34 cellular contexts compared by ENCODE assay signal in the genomic region with DNA sequence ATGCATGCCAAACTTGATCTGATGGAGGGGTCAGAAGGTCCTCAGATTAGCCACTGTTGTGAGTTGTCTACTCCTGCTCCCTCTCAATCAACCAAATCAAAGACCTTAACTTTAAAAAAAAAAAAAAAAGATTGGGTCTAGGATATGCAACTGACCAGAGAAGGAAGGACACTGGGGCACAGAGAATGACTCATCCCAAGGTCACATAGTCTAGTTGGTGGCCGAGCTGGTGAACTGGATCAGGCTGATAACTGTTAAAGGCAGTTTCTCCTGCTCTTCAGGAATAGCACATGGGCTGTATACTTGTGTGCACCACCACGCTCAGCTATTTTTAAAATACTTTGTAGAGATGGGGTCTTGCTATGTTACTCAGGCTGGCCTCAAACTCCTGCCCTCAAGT. TPM values are rescaled to one million over a fixed set of nuclear protein-coding genes. Genes with fewer than 3 reads are reported as not detected.
"Had no signal": no experiment of that assay in that cellular context is flagged by ENCODE, and none has a peak within 500 bp of the region (broad histone marks: within the 10 kb centered on the region; RNA-seq: fewer than 3 reads in every experiment).

No MANE protein-coding gene starts in this region.

- H3K36me3 ChIP-seq: neutrophil, pancreas, spleen, suprapubic skin, tibial artery, transverse colon, upper lobe of right lung, uterus had no signal

- H3K27ac ChIP-seq: neutrophil, pancreas, psoas muscle, spleen, suprapubic skin, testis, tibial artery, transverse colon, upper lobe of right lung, uterus had no signal

- ATAC-seq: naive thymus-derived CD8-positive, alpha-beta T cell; natural killer cell treated with Interleukin-12 subunit alpha and Interleukin-12 subunit beta and Interleukin-15 and Interleukin-18, amount 100 ng/mL, for 72 hours; pancreas; psoas muscle; right cardiac atrium; sciatic nerve; stimulated activated memory B cell treated with anti-CD40 and anti-IgM and Interleukin-4, amounts not matched to agents 10 μg/mL and 1 μg/mL and 100 μg/mL, for 72 hours; stimulated activated naive CD8-positive, alpha-beta T cell treated with anti-CD3 and anti-CD28 coated beads, Interleukin-15, amount 100 ng/mL, for 72 hours; stimulated activated naive CD8-positive, alpha-beta T cell treated with anti-CD3 and anti-CD28 coated beads, Interleukin-15, Interleukin-2, amounts not matched to agents 100 U/mL and 50 U/mL, for 24 hours; upper lobe of right lung had no signal

- H3K9me3 ChIP-seq: pancreas, psoas muscle, testis, transverse colon, upper lobe of right lung, uterus had no signal

- H3K4me3 ChIP-seq: pancreas, psoas muscle, skin epidermis, smooth muscle cell, spleen, suprapubic skin, testis, tibial artery, transverse colon, upper lobe of right lung, uterus had no signal

- H3K4me2 ChIP-seq: smooth muscle cell had no signal

- H3K4me1 ChIP-seq: pancreas, psoas muscle, spleen, suprapubic skin, testis, tibial artery, upper lobe of right lung had no signal

- DNase-seq: naive thymus-derived CD8-positive, alpha-beta T cell; nephron progenitor cell; nucleus accumbens; pancreas; psoas muscle; right cardiac atrium; spleen; stimulated activated CD4-positive, alpha-beta T cell treated with anti-CD3 and anti-CD28 coated beads, Interleukin-12 subunit alpha, Interleukin-12 subunit beta, amount 100 ng/mL, for 4 hours; stimulated activated CD4-positive, alpha-beta T cell treated with anti-CD3 and anti-CD28 coated beads, Interleukin-1b, Interleukin-23, amount 100 ng/mL, for 48 hours; stimulated activated CD4-positive, alpha-beta T cell treated with anti-CD3 and anti-CD28 coated beads, Interleukin-4, amount 100 ng/mL, for 1 hour; stimulated activated CD4-positive, alpha-beta T cell treated with anti-CD3 and anti-CD28 coated beads, Interleukin-4, amount 100 ng/mL, for 4 hours; stimulated activated CD8-positive, alpha-beta memory T cell treated with anti-CD3 and anti-CD28 coated beads, Interleukin-4, amount 100 ng/mL, for 48 hours; stimulated activated naive CD4-positive, alpha-beta T cell; stimulated activated naive CD8-positive, alpha-beta T cell treated with anti-CD3 and anti-CD28 coated beads, Interleukin-15, amount 100 ng/mL, for 72 hours; stimulated activated naive CD8-positive, alpha-beta T cell treated with anti-CD3 and anti-CD28 coated beads, Interleukin-15, Interleukin-2, amounts not matched to agents 100 U/mL and 50 U/mL, for 24 hours; substantia nigra; testis; tibial artery; transverse colon; upper lobe of right lung; uterus had no signal

- H3K27me3 ChIP-seq: pancreas, testis, tibial artery, transverse colon, upper lobe of right lung, uterus had no signal

- FAIRE-seq: pancreas had no signal

RNA-seq across cellular contexts. Expression of a gene that starts 14.8 kb away (rescaled TPM):
- total RNA-seq: naive thymus-derived CD8-positive, alpha-beta T cell; natural killer cell treated with Interleukin-12 subunit alpha and Interleukin-12 subunit beta and Interleukin-15 and Interleukin-18, amount 100 ng/mL, for 72 hours; neural crest cell; omental fat pad; osteocyte; pancreas; progenitor cell of endocrine pancreas; renal cortical epithelial cell; right cardiac atrium; smooth muscle cell; spleen; testis; transverse colon; upper lobe of right lung; urinary bladder had no signal
- polyA plus RNA-seq: naive thymus-derived CD8-positive, alpha-beta T cell; pancreas; psoas muscle; right cardiac atrium; smooth muscle cell; spleen; urinary bladder had no signal

RNA-seq across cellular contexts. Expression of a gene that starts 59.0 kb away (rescaled TPM):
- total RNA-seq: naive thymus-derived CD8-positive, alpha-beta T cell; natural killer cell treated with Interleukin-12 subunit alpha and Interleukin-12 subunit beta and Interleukin-15 and Interleukin-18, amount 100 ng/mL, for 72 hours; neural crest cell; omental fat pad; osteocyte; pancreas; progenitor cell of endocrine pancreas; psoas muscle; renal cortical epithelial cell; right cardiac atrium; sciatic nerve; smooth muscle cell; spleen; testis; transverse colon; upper lobe of right lung; urinary bladder; uterus had no signal
- polyA plus RNA-seq: naive thymus-derived CD8-positive, alpha-beta T cell; pancreas; psoas muscle; right cardiac atrium; smooth muscle cell; spleen; urinary bladder had no signal
